Comparison of ENCODE assay signal across 1 cellular context in the genomic region with DNA sequence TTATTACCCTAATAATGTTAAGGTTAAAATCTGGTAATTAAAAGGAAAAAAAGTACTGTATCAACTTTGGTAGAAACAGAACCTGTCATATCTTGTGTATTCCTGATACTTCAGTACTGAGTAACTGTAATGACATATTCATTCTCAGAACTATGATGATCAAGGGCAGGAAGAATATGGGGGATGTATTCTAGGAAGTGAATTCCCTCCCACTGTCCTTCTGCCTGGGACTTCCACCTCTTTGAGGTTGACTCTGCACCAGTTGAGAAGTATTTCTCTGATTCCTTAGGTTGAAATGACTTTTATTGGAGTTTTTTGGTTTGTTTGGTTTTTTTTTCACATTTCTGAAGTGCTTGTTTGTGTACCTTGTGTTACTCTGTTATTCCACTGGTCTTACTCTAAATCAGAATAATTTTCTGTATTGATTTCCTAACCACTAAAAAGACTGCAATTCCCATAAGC.
TF ChIP-seq lines count a peak whose summit lies in the region.

No MANE protein-coding gene starts in this region.

TF ChIP-seq in IMR-90, 13 proteins besides CTCF, POLR2A, EP300 and RAD21:
- TF ChIP-seq MAFK (IDR thresholded peaks at IDR 0.05; ENCODE audit: low read depth, low read length), result no peak
- TF ChIP-seq NFE2L2 (IDR thresholded peaks at IDR 0.05; ENCODE audit: low read depth, low read length), result no peak
- no peak for TF ChIP-seq CEBPB (IDR thresholded peaks at IDR 0.05; ENCODE audit: low read depth, low read length)
- no peak for TF ChIP-seq FOS (IDR thresholded peaks at IDR 0.05; ENCODE audit: low read depth, low read length)
- no peak for TF ChIP-seq RFX5 (IDR thresholded peaks at IDR 0.05; ENCODE audit: low read depth, low read length)
- no peak for TF ChIP-seq MXI1 (IDR thresholded peaks at IDR 0.05; ENCODE audit: borderline replicate concordance, low read depth, low read length)
- TF ChIP-seq SMC3 (IDR thresholded peaks at IDR 0.05; ENCODE audit: low read depth, low read length), result no peak
- TF ChIP-seq USF2 (IDR thresholded peaks at IDR 0.05; ENCODE audit: low read depth, low read length), result no peak
- no peak for TF ChIP-seq BHLHE40 (IDR thresholded peaks at IDR 0.05; ENCODE audit: low read depth, low read length)
- no peak for TF ChIP-seq ELK1 (IDR thresholded peaks at IDR 0.05; ENCODE audit: borderline replicate concordance, low read depth, low read length)
- no peak for TF ChIP-seq MAZ (IDR thresholded peaks at IDR 0.05; ENCODE audit: borderline replicate concordance, low read depth, low read length)
- no peak for TF ChIP-seq CHD1 (IDR thresholded peaks at IDR 0.05; ENCODE audit: low read depth, low read length)
- no peak for TF ChIP-seq RCOR1 (IDR thresholded peaks at IDR 0.05; ENCODE audit: insufficient replicate concordance, low read length)
